ENCODE assay signal across 8 cellular contexts in genomic region chr22:44026630-44027511, GRCh38. TPM values are rescaled to one million over a fixed set of nuclear protein-coding genes. Genes with fewer than 3 reads are reported as not detected.
DNase-seq lines count a peak whose midpoint lies in the region; ATAC-seq and TF ChIP-seq lines count a peak whose summit lies in the region.

No MANE protein-coding gene starts in this region.

- TF ChIP-seq CTCF in adrenal gland (IDR thresholded peaks at IDR 0.05): no peak
- no peak for TF ChIP-seq CTCF in Caco-2 (IDR thresholded peaks at IDR 0.05; ENCODE audit: insufficient read depth in 1 of 2, low read depth in 1 of 2, low read length in 1 of 2, severe bottlenecking in 1 of 2, unreplicated experiment in 1 of 2)

- DNase-seq in SW480 (ENCODE audit: low spot score): peak; percentile 68
- DNase-seq in adrenal gland: peak; percentile 62 to 89 (median 74)
- peak; percentile 74 to 88 for DNase-seq in memory B cell (ENCODE audit: low spot score in 2 of 2)
- peak; percentile 55 to 62 for DNase-seq in stimulated activated CD8-positive, alpha-beta memory T cell treated with anti-CD3 and anti-CD28 coated beads, Interleukin-2, amount 100 ng/mL, for 48 hours (ENCODE audit: low read depth in 2 of 2)
- DNase-seq in Caco-2: no peak

- no TSS peak for BruUV-seq in Caco-2 (replicated peaks; lab: Mats Ljungman, UMichigan)

- H3K36me3 ChIP-seq in adrenal gland (replicated peaks in 1 of 2): no peaks in the 10 kb centered on the region
- no peaks in the 10 kb centered on the region for H3K36me3 ChIP-seq in Caco-2 (ENCODE audit: control insufficient read depth, insufficient read depth, low read length)

- peak overlapping the region; percentile 38 to 96 (median 81) for H3K27ac ChIP-seq in adrenal gland

- no peaks in the 10 kb centered on the region for H3K36me3 Mint-ChIP-seq in memory B cell
- no peaks in the 10 kb centered on the region for H3K36me3 Mint-ChIP-seq in Caco-2 (ENCODE audit: insufficient read depth, unreplicated experiment)

- H3K4me1 Mint-ChIP-seq in memory B cell (peaks cover 55% of the 10 kb centered on the region), Caco-2 (ENCODE audit: low read depth, unreplicated experiment) (peaks cover 6% of the 10 kb centered on the region)

- no peaks in the 10 kb centered on the region for H3K9me3 Mint-ChIP-seq in memory B cell
- no peaks in the 10 kb centered on the region for H3K9me3 Mint-ChIP-seq in Caco-2 (ENCODE audit: unreplicated experiment)

- 63 to 80% (median 75%) methylated on average over 23 to 28 of the region's 28 CpGs for WGBS in adrenal gland, 4 donors

- H3K27me3 Mint-ChIP-seq in memory B cell: no peaks in the 10 kb centered on the region
- no peaks in the 10 kb centered on the region for H3K27me3 Mint-ChIP-seq in Caco-2 (ENCODE audit: insufficient read depth, unreplicated experiment)

- H3K9me3 ChIP-seq in adrenal gland (replicated peaks in 1 of 3) (no peaks in the 10 kb centered on the region), Caco-2 (no peaks in the 10 kb centered on the region)

- H3K27ac Mint-ChIP-seq in memory B cell: peak overlapping the region; percentile 99
- H3K27ac Mint-ChIP-seq in Caco-2 (ENCODE audit: unreplicated experiment): no peak overlapping the region

- intact Hi-C loops in adrenal gland (cut with DNase I): no loop called here
- intact Hi-C loops in Caco-2 (cut with micrococcal nuclease; ENCODE audit: unreplicated experiment): no loop called here

- H3K4me3 ChIP-seq in adrenal gland (peak overlapping the region in 1 of 4 donors; percentile 20), Caco-2 (ENCODE audit: low read depth, low read length) (no peak overlapping the region)

- no peaks in the 10 kb centered on the region for H3K27me3 ChIP-seq in adrenal gland
- no peaks in the 10 kb centered on the region for H3K27me3 ChIP-seq in Caco-2 (replicated peaks; ENCODE audit: control insufficient read depth, insufficient read depth, low read length)

- POLR2A ChIA-PET in Caco-2 (lab: Charles Lee): interaction anchor here (0.5 kb wide), 1 partner anchor 1171 kb away, joined by 3 read pairs; no protein-coding TSS in a partner anchor

- peak overlapping the region; percentile 81 for H3K4me3 Mint-ChIP-seq in memory B cell
- H3K4me3 Mint-ChIP-seq in Caco-2 (ENCODE audit: unreplicated experiment): no peak overlapping the region

- peak; percentile 55 for TF ChIP-seq POLR2A in GM15510 (IDR thresholded peaks at IDR 0.05; ENCODE audit: borderline replicate concordance, extremely low read depth, insufficient read length)
- peak in 1 of 2 donors; percentile 38 for TF ChIP-seq POLR2A in adrenal gland (IDR thresholded peaks at IDR 0.05)

- ATAC-seq in HG02852 (IDR thresholded peaks at IDR 0.05; ENCODE audit: unreplicated experiment) (peak; percentile 41), memory B cell (ENCODE audit: low read depth) (peak; percentile 72), HG03039 (IDR thresholded peaks at IDR 0.05; ENCODE audit: unreplicated experiment) (no peak)

- H3K4me1 ChIP-seq in adrenal gland (replicated peaks in 1 of 2): peaks cover 11 to 28% of the 10 kb centered on the region in 2 donors
- peaks cover 10% of the 10 kb centered on the region; the same call in 1 of the 2 replicates for H3K4me1 ChIP-seq in Caco-2

- CTCF ChIA-PET in Caco-2 (lab: Charles Lee): no interaction called here

RNA-seq across cellular contexts. Expression of gene PARVB, which starts 2.8 kb away (rescaled TPM):
- total RNA-seq in adrenal gland (10 to 100 TPM; 17.1 to 77.6 (median 58.5) TPM), Caco-2 (2022) (26.8 and 28.8 TPM in 2 replicates)
- 10 to 100 TPM; 16.9 to 42.5 (median 23.8) TPM for polyA plus RNA-seq in adrenal gland

Comparison
In these comparisons a context has a peak if more than half of its experiments do, and no peak if none do; other contexts are left out.
1. DNase-seq: peak in SW480 (single experiment), adrenal gland (7 of 7), memory B cell (2 of 2) and stimulated activated CD8-positive, alpha-beta memory T cell treated with anti-CD3 and anti-CD28 coated beads, Interleukin-2, amount 100 ng/mL, for 48 hours (2 of 2); none in Caco-2 (0 of 2).